In genomic region chr6:142045380-142046270, GRCh38 we compare ENCODE assay signal across 11 cellular contexts.
A peak's percentile ranks its signal among the peaks of the same experiment; 100 is the strongest.
DNase-seq lines count a peak whose midpoint lies in the region; ATAC-seq and TF ChIP-seq lines count a peak whose summit lies in the region.
"Had no signal": no experiment of that assay in that cellular context is flagged by ENCODE, and none has a peak within 500 bp of the region (broad histone marks: within the 10 kb centered on the region; RNA-seq: fewer than 3 reads in every experiment).

No MANE protein-coding gene starts in this region.

- no peaks in the 10 kb centered on the region for H3K9me3 ChIP-seq in gastrocnemius medialis
- no peaks in the 10 kb centered on the region for H3K9me3 ChIP-seq in CD4-positive, alpha-beta memory T cell (ENCODE audit: control insufficient read depth in 1 of 2, low read length in 2 of 2)

- H3K4me1 ChIP-seq in gastrocnemius medialis = no peaks in the 10 kb centered on the region
- no peaks in the 10 kb centered on the region for H3K4me1 ChIP-seq in CD4-positive, alpha-beta memory T cell (ENCODE audit: insufficient read depth, low read length)

- no peak for TF ChIP-seq POLR2A in gastrocnemius medialis (IDR thresholded peaks at IDR 0.05)

- CTCF ChIA-PET in CD4-positive, alpha-beta memory T cell (lab: Charles Lee; ENCODE audit: partially characterized antibody) = no interaction called here

- no peaks in the 10 kb centered on the region for H3K27me3 ChIP-seq in brain microvascular endothelial cell (replicated peaks)
- H3K27me3 ChIP-seq in H7 (ENCODE audit: control insufficient read depth, insufficient read depth, low read length) = no peaks in the 10 kb centered on the region
- no peaks in the 10 kb centered on the region for H3K27me3 ChIP-seq in gastrocnemius medialis
- no peaks in the 10 kb centered on the region for H3K27me3 ChIP-seq in CD4-positive, alpha-beta memory T cell (ENCODE audit: insufficient read depth, low read length)
- H3K27me3 ChIP-seq: MG63 had no signal

- peaks cover 0 to 10% (median 0%) of the 10 kb centered on the region in 3 donors for H3K36me3 Mint-ChIP-seq in immature natural killer cell
- no peaks in the 10 kb centered on the region for H3K36me3 Mint-ChIP-seq in CD4-positive, alpha-beta memory T cell

- H3K27me3 Mint-ChIP-seq in immature natural killer cell (ENCODE audit: low read depth in 3 of 3) = peaks cover 0 to 5% (median 2%) of the 10 kb centered on the region in 3 donors
- H3K27me3 Mint-ChIP-seq in CD4-positive, alpha-beta memory T cell = peaks cover 4 to 7% of the 10 kb centered on the region in 2 donors

- no peaks in the 10 kb centered on the region for H3K36me3 ChIP-seq in brain microvascular endothelial cell (replicated peaks)
- no peaks in the 10 kb centered on the region for H3K36me3 ChIP-seq in H7 (replicated peaks; ENCODE audit: control insufficient read depth, insufficient read depth, low read length)
- H3K36me3 ChIP-seq in gastrocnemius medialis = no peaks in the 10 kb centered on the region
- H3K36me3 ChIP-seq in CD4-positive, alpha-beta memory T cell (ENCODE audit: insufficient read depth, low read length) = no peaks in the 10 kb centered on the region
- H3K36me3 ChIP-seq: MG63 had no signal

- no peak overlapping the region for H3K27ac Mint-ChIP-seq in immature natural killer cell
- H3K27ac Mint-ChIP-seq in CD4-positive, alpha-beta memory T cell = no peak overlapping the region

- no peak overlapping the region for H3K4me3 Mint-ChIP-seq in immature natural killer cell
- no peak overlapping the region for H3K4me3 Mint-ChIP-seq in CD4-positive, alpha-beta memory T cell
- H3K4me3 Mint-ChIP-seq: central memory CD8-positive, alpha-beta T cell had no signal

- H3K27ac ChIP-seq in brain microvascular endothelial cell = no peak overlapping the region
- no peak overlapping the region for H3K27ac ChIP-seq in gastrocnemius medialis
- H3K27ac ChIP-seq in CD4-positive, alpha-beta memory T cell (ENCODE audit: low read depth, low read length) = no peak overlapping the region

- H3K4me1 Mint-ChIP-seq in immature natural killer cell = no peaks in the 10 kb centered on the region
- H3K4me1 Mint-ChIP-seq in CD4-positive, alpha-beta memory T cell = no peaks in the 10 kb centered on the region
- H3K4me1 Mint-ChIP-seq: central memory CD8-positive, alpha-beta T cell had no signal

- H3K4me3 ChIP-seq in brain microvascular endothelial cell (ENCODE audit: low read depth, low read length) (no peak overlapping the region), H7 (ENCODE audit: insufficient read depth, low read depth, low read length) (no peak overlapping the region), gastrocnemius medialis (no peak overlapping the region)
- no peak overlapping the region for H3K4me3 ChIP-seq in CD4-positive, alpha-beta memory T cell (ENCODE audit: low read length in 2 of 2)
- H3K4me3 ChIP-seq: MG63 had no signal

- TF ChIP-seq CTCF in LNCAP (IDR thresholded peaks at IDR 0.05) (0 out of 2 replicates have a peak, but pooled peaks have one; percentile 25), brain microvascular endothelial cell (IDR thresholded peaks at IDR 0.05; ENCODE audit: low read depth, low read length, missing control alignments) (peak; percentile 18), gastrocnemius medialis (IDR thresholded peaks at IDR 0.05 in 4 of 5, conservative IDR thresholded peaks at IDR 0.05 in 1 of 5) (no peak)

- intact Hi-C loops in gastrocnemius medialis (cut with DNase I; ENCODE audit: low total_unique reads) = no loop called here
- intact Hi-C loops in CD4-positive, alpha-beta memory T cell (cut with micrococcal nuclease) = loop anchor here (1.0 kb wide), 1 partner anchor 367 kb away; no protein-coding TSS in a partner anchor

- DNase-seq in AG20443 (ENCODE audit: low spot score) = peak; percentile 43
- DNase-seq in brain microvascular endothelial cell = peak; percentile 9
- DNase-seq in lung microvascular endothelial cell (ENCODE audit: low read depth in 2 of 2) = peak; percentile 31 to 43
- no peak for DNase-seq in H7
- no peak for DNase-seq in immature natural killer cell
- DNase-seq in gastrocnemius medialis = no peak
- DNase-seq in CD4-positive, alpha-beta memory T cell = no peak
- DNase-seq: MG63, SHP77 treated with DMSO at 0.1 percent for 48 hours had no signal

- POLR2A ChIA-PET in CD4-positive, alpha-beta memory T cell (lab: Charles Lee; ENCODE audit: partially characterized antibody) = no interaction called here

- ATAC-seq in gastrocnemius medialis = no peak

- peaks cover 2 to 13% (median 8%) of the 10 kb centered on the region in 6 donors for H3K9me3 Mint-ChIP-seq in immature natural killer cell
- H3K9me3 Mint-ChIP-seq in CD4-positive, alpha-beta memory T cell = peaks cover 2 to 12% (median 10%) of the 10 kb centered on the region in 8 donors

- in situ Hi-C loops in brain microvascular endothelial cell (cut with HindIII; ENCODE audit: low pct_ligation_motif_present, low sequenced_read_pairs) (no loop called here), gastrocnemius medialis (cut with MboI; ENCODE audit: low sequenced_read_pairs in 4 of 4) (no loop called here)

Comparison
In these comparisons a context has a peak if more than half of its experiments do, and no peak if none do; other contexts are left out.
1. DNase-seq: peak in AG20443 (single experiment), brain microvascular endothelial cell (single experiment) and lung microvascular endothelial cell (2 of 2); none in H7 (single experiment), immature natural killer cell (0 of 3), gastrocnemius medialis (0 of 2) and CD4-positive, alpha-beta memory T cell (0 of 5).
2. CTCF ChIP-seq: peak in LNCAP (single experiment) and brain microvascular endothelial cell (single experiment); none in gastrocnemius medialis (0 of 5).